ENCODE assay signal across 20 cellular contexts in the genomic region with DNA sequence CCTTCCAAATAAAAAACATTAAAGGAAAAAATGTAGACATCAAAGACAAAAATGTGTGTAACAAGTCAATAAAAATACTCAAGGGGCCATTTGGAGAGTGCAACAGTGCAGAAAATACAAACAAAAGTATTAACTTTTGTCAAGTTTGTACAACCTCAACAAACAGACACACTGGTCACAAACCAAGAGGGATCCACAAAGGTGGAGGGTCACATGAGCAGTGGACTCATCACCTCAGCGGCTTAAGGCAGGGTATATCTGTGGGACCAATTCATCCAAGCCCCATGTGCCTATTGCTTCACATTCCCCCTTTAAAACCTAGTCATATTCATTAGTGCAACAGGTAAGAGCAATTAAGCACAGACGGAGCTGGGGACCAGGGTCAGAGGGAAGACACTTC.
"Had no signal": no experiment of that assay in that cellular context is flagged by ENCODE, and none has a peak within 500 bp of the region (broad histone marks: within the 10 kb centered on the region; RNA-seq: fewer than 3 reads in every experiment).

No MANE protein-coding gene starts in this region.

- H3K27ac Mint-ChIP-seq: memory B cell; naive thymus-derived CD4-positive, alpha-beta T cell; natural killer cell treated with Interleukin-12 subunit alpha and Interleukin-12 subunit beta and Interleukin-15 and Interleukin-18, amount 100 ng/mL, for 72 hours; progenitor cell of endocrine pancreas; stimulated activated naive B cell treated with anti-CD40 and anti-IgM and Interleukin-4, amounts not matched to agents 10 μg/mL and 1 μg/mL and 100 μg/mL, for 72 hours; stimulated activated naive CD8-positive, alpha-beta T cell treated with anti-CD3 and anti-CD28 coated beads, Interleukin-15, Interleukin-2, amounts not matched to agents 100 ng/mL and 50 ng/mL, for 24 hours had no signal

- H3K9me3 Mint-ChIP-seq: memory B cell; naive thymus-derived CD4-positive, alpha-beta T cell; natural killer cell treated with Interleukin-12 subunit alpha and Interleukin-12 subunit beta and Interleukin-15 and Interleukin-18, amount 100 ng/mL, for 72 hours; stimulated activated naive B cell treated with anti-CD40 and anti-IgM and Interleukin-4, amounts not matched to agents 10 μg/mL and 1 μg/mL and 100 μg/mL, for 72 hours; stimulated activated naive CD8-positive, alpha-beta T cell treated with anti-CD3 and anti-CD28 coated beads, Interleukin-15, Interleukin-2, amounts not matched to agents 100 ng/mL and 50 ng/mL, for 24 hours had no signal

- H3K4me3 Mint-ChIP-seq: memory B cell; naive thymus-derived CD4-positive, alpha-beta T cell; natural killer cell treated with Interleukin-12 subunit alpha and Interleukin-12 subunit beta and Interleukin-15 and Interleukin-18, amount 100 ng/mL, for 72 hours; stimulated activated naive B cell treated with anti-CD40 and anti-IgM and Interleukin-4, amounts not matched to agents 10 μg/mL and 1 μg/mL and 100 μg/mL, for 72 hours; stimulated activated naive CD8-positive, alpha-beta T cell treated with anti-CD3 and anti-CD28 coated beads, Interleukin-15, Interleukin-2, amounts not matched to agents 100 ng/mL and 50 ng/mL, for 24 hours had no signal

- ATAC-seq: left cardiac atrium; left lobe of liver; mucosa of descending colon; naive thymus-derived CD4-positive, alpha-beta T cell; natural killer cell treated with Interleukin-12 subunit alpha and Interleukin-12 subunit beta and Interleukin-15 and Interleukin-18, amount 100 ng/mL, for 72 hours; stimulated activated naive B cell treated with anti-CD40 and anti-IgM and Interleukin-4, amounts not matched to agents 10 μg/mL and 1 μg/mL and 100 μg/mL, for 72 hours; upper lobe of right lung had no signal

- DNase-seq: hippocampal formation; kidney glomerular epithelial cell; left cardiac atrium; midbrain; mucosa of descending colon; naive thymus-derived CD4-positive, alpha-beta T cell; ovary; right lobe of liver; stimulated activated CD4-positive, alpha-beta T cell treated with anti-CD3 and anti-CD28 coated beads, Interleukin-1b, Interleukin-23, amount 100 ng/mL, for 48 hours; stimulated activated CD4-positive, alpha-beta T cell treated with anti-CD3 and anti-CD28 coated beads, Interleukin-2, amount 100 ng/mL, for 48 hours; stimulated activated CD4-positive, alpha-beta T cell treated with anti-CD3 and anti-CD28 coated beads, Interleukin-4, amount 100 ng/mL, for 4 hours; stimulated activated CD8-positive, alpha-beta memory T cell treated with anti-CD3 and anti-CD28 coated beads, Interleukin-4, amount 100 ng/mL, for 48 hours; stimulated activated naive B cell treated with anti-CD40 and anti-IgM and Interleukin-4, amounts not matched to agents 10 μg/mL and 1 μg/mL and 100 μg/mL, for 72 hours; tibial artery; upper lobe of right lung had no signal

- H3K27me3 Mint-ChIP-seq: memory B cell; naive thymus-derived CD4-positive, alpha-beta T cell; natural killer cell treated with Interleukin-12 subunit alpha and Interleukin-12 subunit beta and Interleukin-15 and Interleukin-18, amount 100 ng/mL, for 72 hours; progenitor cell of endocrine pancreas; stimulated activated naive B cell treated with anti-CD40 and anti-IgM and Interleukin-4, amounts not matched to agents 10 μg/mL and 1 μg/mL and 100 μg/mL, for 72 hours; stimulated activated naive CD8-positive, alpha-beta T cell treated with anti-CD3 and anti-CD28 coated beads, Interleukin-15, Interleukin-2, amounts not matched to agents 100 ng/mL and 50 ng/mL, for 24 hours had no signal
